Comparison of ENCODE assay signal across 21 cellular contexts in genomic region chr2:20627712-20628380, GRCh38. TPM values are rescaled to one million over a fixed set of nuclear protein-coding genes. Genes with fewer than 3 reads are reported as not detected.
A peak's percentile ranks its signal among the peaks of the same experiment; 100 is the strongest.
DNase-seq lines count a peak whose midpoint lies in the region; ATAC-seq and TF ChIP-seq lines count a peak whose summit lies in the region.
"Had no signal": no experiment of that assay in that cellular context is flagged by ENCODE, and none has a peak within 500 bp of the region (broad histone marks: within the 10 kb centered on the region; RNA-seq: fewer than 3 reads in every experiment).

No MANE protein-coding gene starts in this region.

- no peak overlapping the region for H3K9ac ChIP-seq in BLaER1

- peak overlapping the region; percentile 84 for H3K4me2 ChIP-seq in BLaER1

- peaks cover 48% of the 10 kb centered on the region for H4K20me1 ChIP-seq in BLaER1

- H3K9me3 ChIP-seq in BLaER1: no peaks in the 10 kb centered on the region
- no peaks in the 10 kb centered on the region for H3K9me3 ChIP-seq in esophagus muscularis mucosa
- H3K9me3 ChIP-seq in spleen: no peaks in the 10 kb centered on the region
- no peaks in the 10 kb centered on the region for H3K9me3 ChIP-seq in CD8-positive, alpha-beta T cell (ENCODE audit: low read length)
- H3K9me3 ChIP-seq: HAP-1 had no signal

- intact Hi-C loops in esophagus muscularis mucosa (cut with DNase I) (no loop called here), spleen (cut with DNase I; ENCODE audit: low total_unique reads) (no loop called here)
- intact Hi-C loops in CD8-positive, alpha-beta T cell (cut with DNase I, micrococcal nuclease): no loop called here

- TF ChIP-seq POLR2A in esophagus muscularis mucosa (IDR thresholded peaks at IDR 0.05; ENCODE audit: low read depth) (no peak), spleen (IDR thresholded peaks at IDR 0.05) (no peak)

- no peak for ATAC-seq in CD8-positive, alpha-beta T cell
- ATAC-seq in HG03095 (IDR thresholded peaks at IDR 0.05; ENCODE audit: unreplicated experiment) (no peak), HG03565 (IDR thresholded peaks at IDR 0.05; ENCODE audit: unreplicated experiment) (no peak)
- ATAC-seq: activated CD8-positive, alpha-beta memory T cell treated with anti-CD3 and anti-CD28 coated beads, Interleukin-2, amount 10 ng/mL, durations not matched to agents 7 days and 5 days; stimulated activated naive B cell treated with anti-CD40 and anti-IgM and Interleukin-4, amounts not matched to agents 10 μg/mL and 1 μg/mL and 100 μg/mL, for 72 hours had no signal

- H3K27me3 ChIP-seq in BLaER1 (no peaks in the 10 kb centered on the region), esophagus muscularis mucosa (no peaks in the 10 kb centered on the region), spleen (replicated peaks in 1 of 7) (no peaks in the 10 kb centered on the region)
- H3K27me3 ChIP-seq in CD8-positive, alpha-beta T cell (ENCODE audit: insufficient read depth, low read length): no peaks in the 10 kb centered on the region

- no peak overlapping the region for H3K27ac ChIP-seq in BLaER1
- peak overlapping the region in 3 of 4 donors; percentile 18 to 99 (median 96) for H3K27ac ChIP-seq in esophagus muscularis mucosa (replicated peaks in 1 of 4)
- H3K27ac ChIP-seq in spleen: no peak overlapping the region
- no peak overlapping the region for H3K27ac ChIP-seq in CD8-positive, alpha-beta T cell (ENCODE audit: low read depth, low read length)

- peak overlapping the region; percentile 67 for H3K27ac Mint-ChIP-seq in neural crest cell (ENCODE audit: unreplicated experiment)
- no peak overlapping the region for H3K27ac Mint-ChIP-seq in CD8-positive, alpha-beta T cell
- H3K27ac Mint-ChIP-seq: activated CD8-positive, alpha-beta memory T cell treated with anti-CD3 and anti-CD28 coated beads, Interleukin-2, amount 10 ng/mL, durations not matched to agents 7 days and 5 days; stimulated activated naive B cell treated with anti-CD40 and anti-IgM and Interleukin-4, amounts not matched to agents 10 μg/mL and 1 μg/mL and 100 μg/mL, for 72 hours had no signal

- POLR2A ChIA-PET in CD8-positive, alpha-beta T cell (lab: Charles Lee): no interaction called here

- H3K4me1 ChIP-seq in BLaER1 (peaks cover 58% of the 10 kb centered on the region), esophagus muscularis mucosa (peaks cover 51 to 84% (median 72%) of the 10 kb centered on the region in 4 donors), spleen (peaks cover 0 to 11% (median 4%) of the 10 kb centered on the region in 6 donors)
- H3K4me1 ChIP-seq in CD8-positive, alpha-beta T cell (ENCODE audit: insufficient read depth, low read length): no peaks in the 10 kb centered on the region
- H3K4me1 ChIP-seq: HAP-1 had no signal

- no peak for TF ChIP-seq CTCF in esophagus muscularis mucosa (IDR thresholded peaks at IDR 0.05)
- TF ChIP-seq CTCF in neural crest cell (conservative IDR thresholded peaks at IDR 0.05): no peak
- no peak for TF ChIP-seq CTCF in spleen (IDR thresholded peaks at IDR 0.05 in 8 of 11, conservative IDR thresholded peaks at IDR 0.05 in 3 of 11)
- TF ChIP-seq CTCF in CD8-positive, alpha-beta T cell (IDR thresholded peaks at IDR 0.05): no peak

- H3K4me3 Mint-ChIP-seq in neural crest cell: no peak overlapping the region
- no peak overlapping the region for H3K4me3 Mint-ChIP-seq in CD8-positive, alpha-beta T cell
- H3K4me3 Mint-ChIP-seq: activated CD8-positive, alpha-beta memory T cell treated with anti-CD3 and anti-CD28 coated beads, Interleukin-2, amount 10 ng/mL, durations not matched to agents 7 days and 5 days; stimulated activated naive B cell treated with anti-CD40 and anti-IgM and Interleukin-4, amounts not matched to agents 10 μg/mL and 1 μg/mL and 100 μg/mL, for 72 hours had no signal

- no peaks in the 10 kb centered on the region for H3K36me3 Mint-ChIP-seq in neural crest cell (ENCODE audit: low read depth)
- peaks cover 34% of the 10 kb centered on the region for H3K36me3 Mint-ChIP-seq in CD8-positive, alpha-beta T cell
- H3K36me3 Mint-ChIP-seq: activated CD8-positive, alpha-beta memory T cell treated with anti-CD3 and anti-CD28 coated beads, Interleukin-2, amount 10 ng/mL, durations not matched to agents 7 days and 5 days had no signal

- H3K4me3 ChIP-seq in BLaER1 (no peak overlapping the region), esophagus muscularis mucosa (no peak overlapping the region), spleen (no peak overlapping the region)
- no peak overlapping the region for H3K4me3 ChIP-seq in CD8-positive, alpha-beta T cell (ENCODE audit: low read depth, low read length)
- H3K4me3 ChIP-seq: HAP-1 had no signal

- no peaks in the 10 kb centered on the region for H3K9me3 Mint-ChIP-seq in neural crest cell
- H3K9me3 Mint-ChIP-seq in CD8-positive, alpha-beta T cell: no peaks in the 10 kb centered on the region
- H3K9me3 Mint-ChIP-seq: stimulated activated naive B cell treated with anti-CD40 and anti-IgM and Interleukin-4, amounts not matched to agents 10 μg/mL and 1 μg/mL and 100 μg/mL, for 72 hours had no signal

- H3K36me3 ChIP-seq in BLaER1 (peaks cover 38% of the 10 kb centered on the region), esophagus muscularis mucosa (peaks cover 17 to 41% (median 28%) of the 10 kb centered on the region in 4 donors), spleen (peaks cover 0 to 87% (median 27%) of the 10 kb centered on the region in 6 donors)
- H3K36me3 ChIP-seq in CD8-positive, alpha-beta T cell (ENCODE audit: insufficient read depth, low read length): peaks cover 15% of the 10 kb centered on the region
- H3K36me3 ChIP-seq: HAP-1 had no signal

- peaks cover 45% of the 10 kb centered on the region for H3K4me1 Mint-ChIP-seq in neural crest cell
- H3K4me1 Mint-ChIP-seq in CD8-positive, alpha-beta T cell (ENCODE audit: low read depth): no peaks in the 10 kb centered on the region
- H3K4me1 Mint-ChIP-seq: stimulated activated naive B cell treated with anti-CD40 and anti-IgM and Interleukin-4, amounts not matched to agents 10 μg/mL and 1 μg/mL and 100 μg/mL, for 72 hours had no signal

- TF ChIP-seq EP300 in esophagus muscularis mucosa (IDR thresholded peaks at IDR 0.05): no peak

- no peak for DNase-seq in esophagus muscularis mucosa (ENCODE audit: extremely low spot score)
- DNase-seq in neural crest cell (ENCODE audit: low read depth, low spot score): no peak
- DNase-seq in spleen: peak; percentile 54
- no peak for DNase-seq in CD8-positive, alpha-beta T cell
- DNase-seq: ACHN; activated CD8-positive, alpha-beta memory T cell treated with anti-CD3 and anti-CD28 coated beads, Interleukin-2, amount 10 ng/mL, durations not matched to agents 7 days and 5 days; activated T-cell treated with anti-CD3 and anti-CD28 coated beads, Interleukin-2, amount 50 U/mL, for 48 hours; central memory CD4-positive, alpha-beta T cell; COR-L47; foreskin fibroblast; Karpas-422; NCI-H1417; NCI-H2029; NCI-H524 treated with DMSO at 0.1 percent for 48 hours; NK-92 treated with Interleukin-12 subunit alpha and Interleukin-12 subunit beta, amount 100 ng/mL, for 24 hours; stimulated activated naive B cell treated with anti-CD40 and anti-IgM and Interleukin-4, amounts not matched to agents 10 μg/mL and 1 μg/mL and 100 μg/mL, for 72 hours; T-helper 2 cell had no signal

- CTCF ChIA-PET in CD8-positive, alpha-beta T cell (lab: Charles Lee): no interaction called here

- WGBS in esophagus muscularis mucosa: 86% methylated on average over 16 of the region's 16 CpGs
- WGBS in spleen, 5 donors: 87 to 92% (median 90%) methylated on average over 16 of the region's 16 CpGs

- H3K27me3 Mint-ChIP-seq in neural crest cell (ENCODE audit: low read depth): peaks cover 2% of the 10 kb centered on the region
- H3K27me3 Mint-ChIP-seq in CD8-positive, alpha-beta T cell (ENCODE audit: low read depth): no peaks in the 10 kb centered on the region
- H3K27me3 Mint-ChIP-seq: activated CD8-positive, alpha-beta memory T cell treated with anti-CD3 and anti-CD28 coated beads, Interleukin-2, amount 10 ng/mL, durations not matched to agents 7 days and 5 days; stimulated activated naive B cell treated with anti-CD40 and anti-IgM and Interleukin-4, amounts not matched to agents 10 μg/mL and 1 μg/mL and 100 μg/mL, for 72 hours had no signal

RNA-seq across cellular contexts. Expression of gene HS1BP3, which starts 23.1 kb away (rescaled TPM):
- total RNA-seq in esophagus muscularis mucosa (10 to 100 TPM; 42.6 to 95.6 (median 60.0) TPM), neural crest cell (19.4 and 19.6 TPM in 2 replicates), spleen (10 to 100 TPM; 21.1 to 38.0 (median 31.3) TPM)
- 10 to 100 TPM in 2 of 3 donors, 1 to 10 TPM in 1; 8.8 to 23.5 (median 13.8) TPM for polyA plus RNA-seq in spleen
- total RNA-seq in CD8-positive, alpha-beta T cell: 1 to 10 TPM; 3.3 to 6.9 TPM

RNA-seq across cellular contexts. Expression of gene GDF7, which starts 39.1 kb away (rescaled TPM):
- total RNA-seq in esophagus muscularis mucosa: 10 to 100 TPM in 1 of 4 donors, 1 to 10 TPM in 3; 2.7 to 10.4 (median 7.4) TPM
- total RNA-seq in neural crest cell: 0.36 and 0.40 TPM in 2 replicates
- total RNA-seq in spleen: 1 to 10 TPM in 6 of 7 donors, under 1 TPM in 1; 0.83 to 3.8 (median 2.0) TPM
- 1 to 10 TPM in 1 of 3 donors, under 1 TPM in 2; 0.87 to 1.8 (median 0.89) TPM for polyA plus RNA-seq in spleen
- under 1 TPM in 1 of 2 experiments, not detected in 1; 0.06 TPM for total RNA-seq in CD8-positive, alpha-beta T cell
- total RNA-seq: activated CD8-positive, alpha-beta memory T cell treated with anti-CD3 and anti-CD28 coated beads, Interleukin-2, amount 10 ng/mL, durations not matched to agents 7 days and 5 days had no signal

Comparison
In these comparisons a context has a peak if more than half of its experiments do, and no peak if none do; other contexts are left out.
1. H3K27ac ChIP-seq: peak in esophagus muscularis mucosa (3 of 4); none in BLaER1 (single experiment), spleen (0 of 8) and CD8-positive, alpha-beta T cell (single experiment).